9 cellular contexts compared by ENCODE assay signal in the genomic region with DNA sequence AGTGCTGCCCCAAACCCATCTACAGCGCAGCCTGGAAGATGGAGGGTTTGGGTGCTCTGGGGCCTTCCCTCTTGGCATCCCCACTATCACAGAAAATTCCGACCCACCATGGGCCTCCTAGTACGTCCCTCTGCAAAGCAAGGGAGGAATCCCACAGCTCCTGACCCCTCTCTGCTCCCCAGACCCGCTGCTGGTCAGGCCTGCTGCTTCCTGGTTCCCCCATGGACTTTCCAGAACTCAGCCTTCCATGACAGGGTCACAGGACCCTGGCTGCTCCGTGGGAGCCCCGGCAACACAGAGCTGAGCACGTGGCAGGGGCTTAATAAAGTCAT. TPM values are rescaled to one million over a fixed set of nuclear protein-coding genes. Genes with fewer than 3 reads are reported as not detected.
DNase-seq lines count a peak whose midpoint lies in the region; ATAC-seq and TF ChIP-seq lines count a peak whose summit lies in the region.
"Had no signal": no experiment of that assay in that cellular context is flagged by ENCODE, and none has a peak within 500 bp of the region (broad histone marks: within the 10 kb centered on the region; RNA-seq: fewer than 3 reads in every experiment).

No MANE protein-coding gene starts in this region.

- no peak for TF ChIP-seq POLR2A in stomach (IDR thresholded peaks at IDR 0.05)

- TF ChIP-seq CTCF in stomach (IDR thresholded peaks at IDR 0.05): no peak

- DNase-seq in adipocyte (ENCODE audit: low read depth) (peak; percentile 12), stomach (no peak), germinal center (ENCODE audit: low spot score) (no peak)
- DNase-seq: activated gamma-delta T cell treated with Interleukin-2 at 50 U/mL for 16 hours, T-helper 9 cell had no signal

- peak overlapping the region; percentile 41; the same call in 1 of the 2 replicates for H3K4me3 ChIP-seq in HUES64 (ENCODE audit: low read length)
- peak overlapping the region; percentile 31 for H3K4me3 ChIP-seq in adipocyte (ENCODE audit: low read length)
- no peak overlapping the region for H3K4me3 ChIP-seq in stomach

- peaks cover 49% of the 10 kb centered on the region for H3K4me1 ChIP-seq in HUES64 (ENCODE audit: insufficient read depth, low read length)
- H3K4me1 ChIP-seq in adipocyte (ENCODE audit: control insufficient read depth, insufficient read depth, low read length): peaks cover 43% of the 10 kb centered on the region
- peaks cover 62 to 69% (median 65%) of the 10 kb centered on the region in 4 donors for H3K4me1 ChIP-seq in stomach

- no peak for ATAC-seq in HG02759 (IDR thresholded peaks at IDR 0.05; ENCODE audit: unreplicated experiment)
- no peak for ATAC-seq in HG03565 (IDR thresholded peaks at IDR 0.05; ENCODE audit: unreplicated experiment)

- H3K9me3 ChIP-seq in HUES64 (ENCODE audit: insufficient read depth, low read depth, low read length) (no peaks in the 10 kb centered on the region), adipocyte (ENCODE audit: control insufficient read depth, low read length) (no peaks in the 10 kb centered on the region), stomach (no peaks in the 10 kb centered on the region)

- intact Hi-C loops in stomach (cut with DNase I; ENCODE audit: low total_unique reads): no loop called here

- no peak overlapping the region for H3K9ac ChIP-seq in HUES64 (ENCODE audit: low read depth, low read length)
- H3K9ac ChIP-seq in adipocyte (ENCODE audit: low read length): peak overlapping the region; percentile 85

- WGBS in HUES64: 36% methylated on average over 6 of the region's 7 CpGs
- WGBS in stomach, 5 donors: 57 to 77% (median 73%) methylated on average over 7 of the region's 7 CpGs

- H3K27me3 ChIP-seq in HUES64 (ENCODE audit: insufficient read depth, low read length) (no peaks in the 10 kb centered on the region; the same call in 1 of the 2 replicates), adipocyte (replicated peaks; ENCODE audit: control insufficient read depth, insufficient read depth, low read length) (no peaks in the 10 kb centered on the region), layer of hippocampus (ENCODE audit: control insufficient read depth, insufficient read depth, low read length) (peaks cover 14% of the 10 kb centered on the region), stomach (peaks cover 0 to 15% (median 0%) of the 10 kb centered on the region in 3 donors)

- TF ChIP-seq EP300 in stomach (IDR thresholded peaks at IDR 0.05): no peak

- H3K36me3 ChIP-seq in HUES64 (ENCODE audit: insufficient read depth, low read length) (0 out of 2 replicates have a peak, but pooled peaks cover 7% of the 10 kb centered on the region), adipocyte (ENCODE audit: control insufficient read depth, insufficient read depth, low read length, severe bottlenecking) (no peaks in the 10 kb centered on the region), stomach (no peaks in the 10 kb centered on the region)

- H3K27ac ChIP-seq in HUES64 (ENCODE audit: low read depth, low read length) (no peak overlapping the region), layer of hippocampus (ENCODE audit: low read depth, low read length) (peak overlapping the region; percentile 32), stomach (peak overlapping the region; percentile 16 to 95 (median 93))

RNA-seq across cellular contexts. Expression of a gene that starts 3.1 kb away (rescaled TPM):
- polyA plus RNA-seq in HUES64 (2013, experiment 1 of 2): 14.3 TPM
- 26.6 TPM for polyA plus RNA-seq in HUES64 (2013, experiment 2 of 2)
- total RNA-seq in stomach: 10 to 100 TPM in 4 of 5 donors, 1 to 10 TPM in 1; 6.2 to 48.4 (median 36.8) TPM
- 10 to 100 TPM in 2 of 3 donors, 1 to 10 TPM in 1; 5.2 to 25.8 (median 12.5) TPM for polyA plus RNA-seq in stomach

RNA-seq across cellular contexts. Expression of a gene that starts 49.8 kb away (rescaled TPM):
- polyA plus RNA-seq in HUES64 (2013, experiment 1 of 2): not detected
- polyA plus RNA-seq in HUES64 (2013, experiment 2 of 2): not detected
- not detected for total RNA-seq in stomach
- polyA plus RNA-seq in stomach: not detected

Comparison
In these comparisons a context has a peak if more than half of its experiments do, and no peak if none do; other contexts are left out.
1. H3K4me3 ChIP-seq: peak in HUES64 (single experiment) and adipocyte (single experiment); none in stomach (0 of 4).